In genomic region chr14:90398841-90399540, GRCh38 we compare ENCODE assay signal across 8 cellular contexts. TPM values are rescaled to one million over a fixed set of nuclear protein-coding genes. Genes with fewer than 3 reads are reported as not detected.
DNase-seq lines count a peak whose midpoint lies in the region; ATAC-seq, FAIRE-seq and TF ChIP-seq lines count a peak whose summit lies in the region.

No MANE protein-coding gene starts in this region.

- H3K79me2 ChIP-seq in DND-41 (ENCODE audit: insufficient read depth, low read length), result peaks cover 41% of the 10 kb centered on the region
- peaks cover 23% of the 10 kb centered on the region for H3K79me2 ChIP-seq in OCI-LY1 (ENCODE audit: insufficient read depth, low read length)

- peak overlapping the region; percentile 86 for H3K27ac Mint-ChIP-seq in endothelial cell (ENCODE audit: unreplicated experiment)

- H2AFZ ChIP-seq in DND-41 (ENCODE audit: low read depth, low read length) (no peak overlapping the region), OCI-LY1 (ENCODE audit: low read length) (no peak overlapping the region)

- H3K9me2 ChIP-seq in OCI-LY1 (ENCODE audit: low read depth, low read length), result no peaks in the 10 kb centered on the region

- peak overlapping the region; percentile 51 to 79; a peak in 3 of 4 replicates for H3K4me3 ChIP-seq in DND-41 (ENCODE audit: low read depth in 1 of 2, low read length in 2 of 2)
- peak overlapping the region; percentile 74 for H3K4me3 ChIP-seq in OCI-LY1 (ENCODE audit: low read depth, low read length, poor library complexity, severe bottlenecking)
- peak overlapping the region; percentile 55 to 93 (median 63) for H3K4me3 ChIP-seq in pancreas

- no peaks in the 10 kb centered on the region for H3F3A ChIP-seq in OCI-LY1 (ENCODE audit: insufficient read depth, low read length)

- H3K4me1 ChIP-seq in DND-41 (ENCODE audit: insufficient read depth, low read length), result peaks cover 27% of the 10 kb centered on the region
- peaks cover 24% of the 10 kb centered on the region for H3K4me1 ChIP-seq in OCI-LY1 (ENCODE audit: insufficient read depth, low read length, severe bottlenecking)
- peaks cover 11 to 23% (median 18%) of the 10 kb centered on the region in 3 donors for H3K4me1 ChIP-seq in pancreas

- peaks cover 44% of the 10 kb centered on the region for H3K36me3 Mint-ChIP-seq in endothelial cell (ENCODE audit: low read depth, unreplicated experiment)

- peaks cover 41% of the 10 kb centered on the region for H3K4me1 Mint-ChIP-seq in endothelial cell (ENCODE audit: unreplicated experiment)

- H3K9me3 ChIP-seq in DND-41 (ENCODE audit: insufficient read depth, low read length, severe bottlenecking) (no peaks in the 10 kb centered on the region), OCI-LY1 (ENCODE audit: low read length) (no peaks in the 10 kb centered on the region), pancreas (no peaks in the 10 kb centered on the region)

- ATAC-seq in DND-41 (ENCODE audit: insufficient read depth, low read depth) (no peak), pancreas (no peak), HG03354 (IDR thresholded peaks at IDR 0.05; ENCODE audit: poor library complexity, severe bottlenecking, unreplicated experiment) (no peak), HG02884 (IDR thresholded peaks at IDR 0.05; ENCODE audit: unreplicated experiment) (no peak)

- H3K4me2 ChIP-seq in DND-41 (ENCODE audit: insufficient read depth, low read length) (peak overlapping the region; percentile 87), OCI-LY1 (ENCODE audit: low read length) (peak overlapping the region; percentile 100)

- no peak for FAIRE-seq in pancreas (lab: Jason Lieb, UNC)

- H3K9ac ChIP-seq in DND-41 (ENCODE audit: low read depth, low read length) (peak overlapping the region; percentile 78), OCI-LY1 (ENCODE audit: low read length) (peak overlapping the region; percentile 81)

- H3K27ac ChIP-seq in DND-41 (ENCODE audit: low read length) (peak overlapping the region; percentile 65; the same call in 1 of the 2 replicates), OCI-LY1 (ENCODE audit: low read depth, low read length, poor library complexity, severe bottlenecking) (peak overlapping the region; percentile 83), pancreas (peak overlapping the region in 3 of 4 donors; percentile 56 to 88 (median 87))

- 13 to 15% methylated on average over 8 of the region's 8 CpGs for WGBS in pancreas, 2 donors

- no peak for TF ChIP-seq CTCF in DND-41 (IDR thresholded peaks at IDR 0.05; ENCODE audit: borderline replicate concordance, extremely low read depth, low read length, poor library complexity, severe bottlenecking)
- TF ChIP-seq CTCF in OCI-LY1 (IDR thresholded peaks at IDR 0.05; ENCODE audit: low read length), result no peak
- no peak for TF ChIP-seq CTCF in endothelial cell (IDR thresholded peaks at IDR 0.05; ENCODE audit: unreplicated experiment)
- no peak for TF ChIP-seq CTCF in pancreas (IDR thresholded peaks at IDR 0.05)

- no peak for DNase-seq in DND-41
- DNase-seq in endothelial cell (ENCODE audit: low spot score), result no peak
- no peak for DNase-seq in pancreas
- no peak for DNase-seq in Kasumi-1 (lab: John Stamatoyannopoulos, UW)
- no peak for DNase-seq in SW480 (ENCODE audit: low spot score)

- H3K27me3 Mint-ChIP-seq in endothelial cell (ENCODE audit: unreplicated experiment), result peaks cover 9% of the 10 kb centered on the region

- intact Hi-C loops in pancreas (cut with DNase I), result no loop called here

- H3K27me3 ChIP-seq in DND-41 (ENCODE audit: insufficient read depth, low read length, poor library complexity) (peaks cover 3% of the 10 kb centered on the region), OCI-LY1 (ENCODE audit: insufficient read depth, low read length) (no peaks in the 10 kb centered on the region), pancreas (no peaks in the 10 kb centered on the region)

- peaks cover 54% of the 10 kb centered on the region for H4K20me1 ChIP-seq in DND-41 (ENCODE audit: insufficient read depth, low read length)
- peaks cover 2% of the 10 kb centered on the region; the same call in 1 of the 2 replicates for H4K20me1 ChIP-seq in OCI-LY1 (ENCODE audit: insufficient read depth, low read length)

- no peaks in the 10 kb centered on the region for H3K9me3 Mint-ChIP-seq in endothelial cell (ENCODE audit: unreplicated experiment)

- H3K36me3 ChIP-seq in DND-41 (ENCODE audit: insufficient read depth, low read length) (peaks cover 48% of the 10 kb centered on the region), OCI-LY1 (ENCODE audit: insufficient read depth, low read length) (peaks cover 43% of the 10 kb centered on the region), pancreas (peaks cover 0 to 36% (median 19%) of the 10 kb centered on the region in 3 donors)

- H3K4me3 Mint-ChIP-seq in endothelial cell (ENCODE audit: unreplicated experiment), result peak overlapping the region; percentile 97

RNA-seq across cellular contexts. Expression of gene CALM1, which starts 2.2 kb away (rescaled TPM):
- total RNA-seq in endothelial cell (ENCODE audit: unreplicated experiment), result 634 TPM
- 100 to 1,000 TPM; 104 to 181 (median 141) TPM for total RNA-seq in pancreas
- polyA plus RNA-seq in pancreas, result 100 to 1,000 TPM; 116 to 181 TPM
